ENCODE assay signal across 1 cellular context in genomic region chr19:38678891-38679494, GRCh38.
TF ChIP-seq lines count a peak whose summit lies in the region.

No MANE protein-coding gene starts in this region.

TF ChIP-seq in HEK293, 187 proteins besides CTCF, POLR2A, EP300 and RAD21 (continued from another document):
- 0 out of 2 replicates have a peak, but pooled peaks have one; percentile 25 for TF ChIP-seq HIC1 (tag by site-specific recombination; IDR thresholded peaks at IDR 0.05)
